ENCODE assay signal across 23 cellular contexts in genomic region chr19:17915940-17916593, GRCh38. TPM values are rescaled to one million over a fixed set of nuclear protein-coding genes. Genes with fewer than 3 reads are reported as not detected.
DNase-seq lines count a peak whose midpoint lies in the region; ATAC-seq, FAIRE-seq and TF ChIP-seq lines count a peak whose summit lies in the region.
"Had no signal": no experiment of that assay in that cellular context is flagged by ENCODE, and none has a peak within 500 bp of the region (broad histone marks: within the 10 kb centered on the region; RNA-seq: fewer than 3 reads in every experiment).

No MANE protein-coding gene starts in this region.

- H3K36me3 ChIP-seq in breast epithelium (no peaks in the 10 kb centered on the region), Panc1 (ENCODE audit: control insufficient read depth, insufficient read depth, low read length) (no peaks in the 10 kb centered on the region), hepatocyte (replicated peaks; ENCODE audit: insufficient read depth, low read depth) (no peaks in the 10 kb centered on the region)
- H3K36me3 ChIP-seq: brain microvascular endothelial cell, left lung had no signal

- no peaks in the 10 kb centered on the region for H3K36me3 Mint-ChIP-seq in MCF 10A (ENCODE audit: insufficient read depth, unreplicated experiment)

- peaks cover 5 to 12% of the 10 kb centered on the region in 2 donors for H3K9me3 ChIP-seq in breast epithelium
- H3K9me3 ChIP-seq in Panc1 (ENCODE audit: control insufficient read depth, insufficient read depth, low read depth, low read length): no peaks in the 10 kb centered on the region
- no peaks in the 10 kb centered on the region for H3K9me3 ChIP-seq in hepatocyte (ENCODE audit: low read depth)

- no peak overlapping the region for H2AFZ ChIP-seq in hepatocyte

- no peaks in the 10 kb centered on the region for H3K9me3 Mint-ChIP-seq in MCF 10A (ENCODE audit: unreplicated experiment)

- H3K27ac ChIP-seq in breast epithelium (no peak overlapping the region), Panc1 (ENCODE audit: low read length) (no peak overlapping the region), hepatocyte (peak overlapping the region; percentile 38)
- H3K27ac ChIP-seq: brain microvascular endothelial cell, left lung had no signal

- no peak for FAIRE-seq in urothelium cell line (lab: Jason Lieb, UNC)
- FAIRE-seq: endometrium had no signal

- CTCF ChIA-PET in MCF 10A (lab: Yijun Ruan, JAX) (interaction anchor here (1.0 to 1.2 kb wide), 3 partner anchors 10 to 30 kb away, joined by 4 read pairs; no protein-coding TSS in a partner anchor), Panc1 (lab: Charles Lee) (no interaction called here)

- no peaks in the 10 kb centered on the region for H3K79me2 ChIP-seq in hepatocyte

- no peak for TF ChIP-seq CTCF in MCF 10A (IDR thresholded peaks at IDR 0.05; ENCODE audit: unreplicated experiment)
- TF ChIP-seq CTCF in breast epithelium (IDR thresholded peaks at IDR 0.05): no peak
- TF ChIP-seq CTCF in Panc1 (IDR thresholded peaks at IDR 0.05): no peak
- no peak for TF ChIP-seq CTCF in hepatocyte (IDR thresholded peaks at IDR 0.05; ENCODE audit: poor library complexity)

- H3K27me3 Mint-ChIP-seq in MCF 10A (ENCODE audit: insufficient read depth, unreplicated experiment): no peaks in the 10 kb centered on the region

- H3K27ac Mint-ChIP-seq in MCF 10A (ENCODE audit: low read depth, unreplicated experiment): no peak overlapping the region
- H3K27ac Mint-ChIP-seq: activated CD8-positive, alpha-beta T cell treated with anti-CD3 and anti-CD28 coated beads, Interleukin-2, amount 10 ng/mL, durations not matched to agents 7 days and 5 days; activated T-cell treated with anti-CD3 and anti-CD28 coated beads, Interleukin-2, amount 50 U/mL, for 24 hours; nephron had no signal

- WGBS in hepatocyte (ENCODE audit: low lambda C conversion rate, missing lambda C conversion rate): 75% methylated on average over 6 of the region's 6 CpGs

- intact Hi-C loops in MCF 10A (cut with micrococcal nuclease) (no loop called here), breast epithelium (cut with DNase I; ENCODE audit: low total_unique reads) (no loop called here), Panc1 (cut with micrococcal nuclease; ENCODE audit: unreplicated experiment) (no loop called here)

- no peak overlapping the region for H3K4me3 Mint-ChIP-seq in MCF 10A (ENCODE audit: unreplicated experiment)
- H3K4me3 Mint-ChIP-seq: activated CD8-positive, alpha-beta T cell treated with anti-CD3 and anti-CD28 coated beads, Interleukin-2, amount 10 ng/mL, durations not matched to agents 7 days and 5 days; activated T-cell treated with anti-CD3 and anti-CD28 coated beads, Interleukin-2, amount 50 U/mL, for 24 hours; nephron had no signal

- BruUV-seq in MCF 10A (replicated peaks; lab: Mats Ljungman, UMichigan) (no TSS peak), Panc1 (replicated peaks; lab: Mats Ljungman, UMichigan) (no TSS peak)

- H3K4me1 ChIP-seq in breast epithelium (no peaks in the 10 kb centered on the region), Panc1 (ENCODE audit: control insufficient read depth, insufficient read depth, low read length) (no peaks in the 10 kb centered on the region), hepatocyte (ENCODE audit: insufficient read depth) (peaks cover 2% of the 10 kb centered on the region)
- H3K4me1 ChIP-seq: left lung had no signal

- H3K4me1 Mint-ChIP-seq in MCF 10A (ENCODE audit: insufficient read depth, unreplicated experiment): no peaks in the 10 kb centered on the region
- H3K4me1 Mint-ChIP-seq: nephron had no signal

- POLR2A ChIA-PET in MCF 10A (lab: Yijun Ruan, JAX) (interaction anchor here (1.2 to 1.6 kb wide), 4 partner anchors 11 to 57 kb away, joined by 3 to 12 read pairs (median 4); partner anchors contain the start of genes CCDC124 and RPL18A), Panc1 (lab: Charles Lee) (interaction anchor here (0.6 kb wide), 2 partner anchors 40 to 113 kb away, joined by 6 to 15 read pairs; no protein-coding TSS in a partner anchor)

- no peak overlapping the region for H3K4me2 ChIP-seq in hepatocyte

- H4K20me1 ChIP-seq in hepatocyte (ENCODE audit: insufficient read depth, poor library complexity, severe bottlenecking): no peaks in the 10 kb centered on the region

- H3K27me3 ChIP-seq in breast epithelium (no peaks in the 10 kb centered on the region), Panc1 (ENCODE audit: control insufficient read depth, insufficient read depth, low read length) (no peaks in the 10 kb centered on the region), hepatocyte (no peaks in the 10 kb centered on the region)
- H3K27me3 ChIP-seq: brain microvascular endothelial cell had no signal

- no peak for TF ChIP-seq POLR2A in breast epithelium (IDR thresholded peaks at IDR 0.05)

- in situ Hi-C loops in Panc1 (cut with HindIII; ENCODE audit: low pct_unique_long_range_greater_than_20kb, low sequenced_read_pairs): no loop called here

- no peak overlapping the region for H3K4me3 ChIP-seq in breast epithelium
- H3K4me3 ChIP-seq in Panc1 (ENCODE audit: low read depth in 2 of 2, low read length in 2 of 2): no peak overlapping the region
- no peak overlapping the region for H3K4me3 ChIP-seq in hepatocyte
- H3K4me3 ChIP-seq: left lung had no signal

- H3K9me2 ChIP-seq in hepatocyte (replicated peaks; ENCODE audit: insufficient read depth): no peaks in the 10 kb centered on the region

- peak; percentile 80 for DNase-seq in MCF 10A (ENCODE audit: unreplicated experiment)
- no peak for DNase-seq in breast epithelium (ENCODE audit: low spot score in 2 of 2)
- DNase-seq in Panc1 (ENCODE audit: low read depth, low spot score): no peak
- DNase-seq in hepatocyte (ENCODE audit: low spot score): peak; percentile 49
- DNase-seq in urothelium cell line (ENCODE audit: low spot score): peak; percentile 33
- DNase-seq in dedifferentiated amniotic fluid mesenchymal stem cell (ENCODE audit: extremely low spot score): no peak
- DNase-seq: activated CD4-positive, alpha-beta T cell treated with anti-CD3 and anti-CD28 coated beads for 1 hour; activated CD8-positive, alpha-beta T cell treated with anti-CD3 and anti-CD28 coated beads, Interleukin-2, amount 10 ng/mL, durations not matched to agents 7 days and 5 days; activated T-cell treated with anti-CD3 and anti-CD28 coated beads, Interleukin-2, amount 50 U/mL, for 24 hours; brain microvascular endothelial cell; cortex of kidney; HCEC 1CT; head of caudate nucleus; Karpas-422; left lung; NCI-H524; SHP77 had no signal

- 0 out of 2 replicates have a peak, but pooled peaks have one; percentile 12 for ATAC-seq in Panc1
- ATAC-seq in HG03039 (IDR thresholded peaks at IDR 0.05; ENCODE audit: unreplicated experiment): no peak
- ATAC-seq in HG03457 (IDR thresholded peaks at IDR 0.05; ENCODE audit: unreplicated experiment): no peak
- ATAC-seq: activated CD8-positive, alpha-beta T cell treated with anti-CD3 and anti-CD28 coated beads, Interleukin-2, amount 10 ng/mL, durations not matched to agents 7 days and 5 days; left lung had no signal

RNA-seq across cellular contexts. Expression of gene CCDC124, which starts 16.7 kb away (rescaled TPM):
- total RNA-seq in MCF 10A (2022) (122 and 131 TPM in 2 replicates), breast epithelium (10 to 100 TPM; 43.8 to 53.4 (median 47.9) TPM), Panc1 (2021; ENCODE audit: unreplicated experiment) (110 TPM), hepatocyte (19.4 and 25.4 TPM in 2 replicates)
- polyA plus RNA-seq in Panc1 (2012; ENCODE audit: insufficient read length): 188 TPM
- 97.7 and 105 TPM in 2 replicates for polyA plus RNA-seq in hepatocyte

RNA-seq across cellular contexts. Expression of gene SLC5A5, which starts 44.3 kb away (rescaled TPM):
- total RNA-seq in MCF 10A (2022) (not detected in 2 replicates), breast epithelium (not detected), Panc1 (2021; ENCODE audit: unreplicated experiment) (6.3 TPM), hepatocyte (0.03 TPM in 1 of 2 replicates, not detected in the other)
- 4.5 TPM for polyA plus RNA-seq in Panc1 (2012; ENCODE audit: insufficient read length)
- not detected in 2 replicates for polyA plus RNA-seq in hepatocyte
- total RNA-seq: urinary bladder had no signal
- polyA plus RNA-seq: BJ, urinary bladder had no signal

RNA-seq across cellular contexts. Expression of gene KCNN1, which starts 50.8 kb away (rescaled TPM):
- total RNA-seq in MCF 10A (2022) (not detected in 2 replicates), breast epithelium (under 1 TPM in 2 of 3 donors, not detected in 1; 0.33 to 0.59 TPM), Panc1 (2021; ENCODE audit: unreplicated experiment) (0.90 TPM), hepatocyte (2.4 and 3.3 TPM in 2 replicates)
- polyA plus RNA-seq in Panc1 (2012; ENCODE audit: insufficient read length): 3.0 TPM
- polyA plus RNA-seq in hepatocyte: 3.2 and 3.3 TPM in 2 replicates
- total RNA-seq: activated CD8-positive, alpha-beta T cell treated with anti-CD3 and anti-CD28 coated beads, Interleukin-2, amount 10 ng/mL, durations not matched to agents 7 days and 5 days had no signal

RNA-seq across cellular contexts. Expression of gene RPL18A, which starts 56.4 kb away (rescaled TPM):
- 3,250 and 3,372 TPM in 2 replicates for total RNA-seq in MCF 10A (2022)
- total RNA-seq in breast epithelium: 1,000 to 10,000 TPM; 1,333 to 1,973 (median 1,587) TPM
- total RNA-seq in Panc1 (2021; ENCODE audit: unreplicated experiment): 1,352 TPM
- 2,329 TPM for polyA plus RNA-seq in Panc1 (2012; ENCODE audit: insufficient read length)
- total RNA-seq in hepatocyte: 646 and 823 TPM in 2 replicates
- 1,069 and 1,114 TPM in 2 replicates for polyA plus RNA-seq in hepatocyte

Comparison
In these comparisons a context has a peak if more than half of its experiments do, and no peak if none do; other contexts are left out.
1. DNase-seq: peak in MCF 10A (single experiment), hepatocyte (single experiment) and urothelium cell line (single experiment); none in breast epithelium (0 of 2), Panc1 (single experiment) and dedifferentiated amniotic fluid mesenchymal stem cell (single experiment).